ENCODE assay signal across 17 cellular contexts in genomic region chr2:161947394-161947793, GRCh38.
DNase-seq lines count a peak whose midpoint lies in the region; ATAC-seq and TF ChIP-seq lines count a peak whose summit lies in the region.
"Had no signal": no experiment of that assay in that cellular context is flagged by ENCODE, and none has a peak within 500 bp of the region (broad histone marks: within the 10 kb centered on the region; RNA-seq: fewer than 3 reads in every experiment).

No MANE protein-coding gene starts in this region.

- no peak overlapping the region for H3K4me2 ChIP-seq in neuronal stem cell (ENCODE audit: insufficient read depth, low read length, poor library complexity, severe bottlenecking)

- H3K9me3 Mint-ChIP-seq in T-helper 1 cell treated with Interleukin-12 subunit alpha and Interleukin-12 subunit beta and Interleukin-4 antibody, amounts not matched to agents 30 μg/mL and 1 μg/mL, for 36 hours: no peaks in the 10 kb centered on the region
- no peaks in the 10 kb centered on the region for H3K9me3 Mint-ChIP-seq in dendritic cell treated with granulocyte-macrophage colony-stimulating factor and Interleukin-4, amounts not matched to agents 40 ng/mL and 50 ng/mL, for 4 days
- H3K9me3 Mint-ChIP-seq: CD14-positive monocyte had no signal

- H2BK5ac ChIP-seq in neuronal stem cell (ENCODE audit: low read length): no peak overlapping the region

- no peak overlapping the region for H3K18ac ChIP-seq in neuronal stem cell (ENCODE audit: low read length)

- no peaks in the 10 kb centered on the region for H3K9me3 ChIP-seq in neuronal stem cell (replicated peaks in 1 of 2; ENCODE audit: control insufficient read depth in 2 of 2, insufficient read depth in 1 of 2, low read depth in 1 of 2, low read length in 2 of 2)
- no peaks in the 10 kb centered on the region for H3K9me3 ChIP-seq in lower lobe of right lung
- H3K9me3 ChIP-seq: SJSA1 had no signal

- H2BK15ac ChIP-seq in neuronal stem cell (ENCODE audit: low read length): no peak overlapping the region

- no peak overlapping the region for H4K91ac ChIP-seq in neuronal stem cell (ENCODE audit: low read depth, low read length, poor library complexity)

- peaks cover 0 to 1% of the 10 kb centered on the region in 2 donors for H3K4me1 ChIP-seq in neuronal stem cell (ENCODE audit: control insufficient read depth in 2 of 2, insufficient read depth in 1 of 2, low read depth in 1 of 2, low read length in 2 of 2)
- no peaks in the 10 kb centered on the region for H3K4me1 ChIP-seq in lower lobe of right lung
- H3K4me1 ChIP-seq: SJSA1 had no signal

- no peak for TF ChIP-seq CTCF in lower lobe of right lung (IDR thresholded peaks at IDR 0.05)

- no peak overlapping the region for H3K4me3 ChIP-seq in neuronal stem cell (ENCODE audit: low read length in 2 of 2)
- no peak overlapping the region for H3K4me3 ChIP-seq in lower lobe of right lung
- H3K4me3 ChIP-seq: SJSA1 had no signal

- ATAC-seq in HG03378 (IDR thresholded peaks at IDR 0.05; ENCODE audit: unreplicated experiment) (no peak), lower lobe of right lung (no peak)

- H3K14ac ChIP-seq in neuronal stem cell (ENCODE audit: low read length): no peak overlapping the region

- no peak overlapping the region for H3K27ac ChIP-seq in neuronal stem cell (replicated peaks; ENCODE audit: low read length)
- H3K27ac ChIP-seq in lower lobe of right lung: no peak overlapping the region
- H3K27ac ChIP-seq: SJSA1 had no signal

- DNase-seq in T-helper 1 cell (no peak), NCI-H1694 treated with DMSO at 0.1 percent for 48 hours (lab: John Stamatoyannopoulos, UW) (peak; percentile 73), neuronal stem cell (ENCODE audit: low spot score) (no peak), lower lobe of right lung (no peak), islet precursor cell (no peak)
- DNase-seq: 8988T, Calu3, DMS79 treated with DMSO at 0.1 percent for 48 hours, GDM1, NCI-H1436, NCI-H226, OCI-M1 had no signal

- H3K27ac Mint-ChIP-seq in T-helper 1 cell treated with Interleukin-12 subunit alpha and Interleukin-12 subunit beta and Interleukin-4 antibody, amounts not matched to agents 30 μg/mL and 1 μg/mL, for 36 hours: peak overlapping the region; percentile 3
- H3K27ac Mint-ChIP-seq in dendritic cell treated with granulocyte-macrophage colony-stimulating factor and Interleukin-4, amounts not matched to agents 40 ng/mL and 50 ng/mL, for 4 days: peak overlapping the region; percentile 1
- H3K27ac Mint-ChIP-seq: CD14-positive monocyte had no signal

- H3K27me3 Mint-ChIP-seq in T-helper 1 cell treated with Interleukin-12 subunit alpha and Interleukin-12 subunit beta and Interleukin-4 antibody, amounts not matched to agents 30 μg/mL and 1 μg/mL, for 36 hours (ENCODE audit: low read depth): peaks cover 5% of the 10 kb centered on the region
- peaks cover 2% of the 10 kb centered on the region for H3K27me3 Mint-ChIP-seq in dendritic cell treated with granulocyte-macrophage colony-stimulating factor and Interleukin-4, amounts not matched to agents 40 ng/mL and 50 ng/mL, for 4 days

- H3K36me3 ChIP-seq in neuronal stem cell (replicated peaks in 1 of 2; ENCODE audit: control insufficient read depth in 2 of 2, insufficient read depth in 2 of 2, low read length in 2 of 2) (no peaks in the 10 kb centered on the region), lower lobe of right lung (no peaks in the 10 kb centered on the region)
- H3K36me3 ChIP-seq: SJSA1 had no signal

- peak overlapping the region; percentile 61 for H2AFZ ChIP-seq in neuronal stem cell (ENCODE audit: low read length)

- no peak overlapping the region for H2BK120ac ChIP-seq in neuronal stem cell (ENCODE audit: low read depth, low read length)

- no peak overlapping the region for H2BK12ac ChIP-seq in neuronal stem cell (ENCODE audit: low read length)

- no peak overlapping the region for H3K9ac ChIP-seq in neuronal stem cell (ENCODE audit: low read depth, low read length, poor library complexity)

- H3K36me3 Mint-ChIP-seq in T-helper 1 cell treated with Interleukin-12 subunit alpha and Interleukin-12 subunit beta and Interleukin-4 antibody, amounts not matched to agents 30 μg/mL and 1 μg/mL, for 36 hours (ENCODE audit: low read depth): peaks cover 1% of the 10 kb centered on the region
- no peaks in the 10 kb centered on the region for H3K36me3 Mint-ChIP-seq in dendritic cell treated with granulocyte-macrophage colony-stimulating factor and Interleukin-4, amounts not matched to agents 40 ng/mL and 50 ng/mL, for 4 days (ENCODE audit: low read depth)
- H3K36me3 Mint-ChIP-seq: CD14-positive monocyte had no signal

- H3K27me3 ChIP-seq in neuronal stem cell (ENCODE audit: control insufficient read depth in 3 of 3, insufficient read depth in 3 of 3, low read depth in 1 of 3, low read length in 3 of 3): no peaks in the 10 kb centered on the region
- H3K27me3 ChIP-seq in lower lobe of right lung (ENCODE audit: low read depth): no peaks in the 10 kb centered on the region
- H3K27me3 ChIP-seq: SJSA1 had no signal

- intact Hi-C loops in dendritic cell treated with granulocyte-macrophage colony-stimulating factor and Interleukin-4, amounts not matched to agents 40 ng/mL and 50 ng/mL, for 4 days (cut with micrococcal nuclease): loop anchor here (2.0 to 10.0 kb wide), 4 partner anchors 175 to 693 kb away; no protein-coding TSS in a partner anchor
- intact Hi-C loops in lower lobe of right lung (cut with DNase I): loop anchor here (5.0 kb wide), 1 partner anchor 360 kb away; no protein-coding TSS in a partner anchor

- no peak overlapping the region for H4K8ac ChIP-seq in neuronal stem cell (ENCODE audit: low read depth, low read length)

- H2AK5ac ChIP-seq in neuronal stem cell (ENCODE audit: low read depth, low read length): no peak overlapping the region

- WGBS in neuronal stem cell (ENCODE audit: extremely low coverage in 2 of 2, insufficient read length in 2 of 2, insufficient replicate concordance in 1 of 2), 2 donors: no CpG with 5 or more reads among the region's 3 CpGs

- H3K23ac ChIP-seq in neuronal stem cell (ENCODE audit: low read depth, low read length, poor library complexity): no peak overlapping the region

- no peak overlapping the region for H3K4ac ChIP-seq in neuronal stem cell (ENCODE audit: low read length)

- H3K79me1 ChIP-seq in neuronal stem cell (ENCODE audit: low read depth, low read length): no peaks in the 10 kb centered on the region

- H3K4me1 Mint-ChIP-seq in T-helper 1 cell treated with Interleukin-12 subunit alpha and Interleukin-12 subunit beta and Interleukin-4 antibody, amounts not matched to agents 30 μg/mL and 1 μg/mL, for 36 hours (ENCODE audit: low read depth): peaks cover 39% of the 10 kb centered on the region
- H3K4me1 Mint-ChIP-seq in dendritic cell treated with granulocyte-macrophage colony-stimulating factor and Interleukin-4, amounts not matched to agents 40 ng/mL and 50 ng/mL, for 4 days (ENCODE audit: low read depth): no peaks in the 10 kb centered on the region
- H3K4me1 Mint-ChIP-seq: CD14-positive monocyte had no signal

- no peak overlapping the region for H3K4me3 Mint-ChIP-seq in T-helper 1 cell treated with Interleukin-12 subunit alpha and Interleukin-12 subunit beta and Interleukin-4 antibody, amounts not matched to agents 30 μg/mL and 1 μg/mL, for 36 hours
- H3K4me3 Mint-ChIP-seq in dendritic cell treated with granulocyte-macrophage colony-stimulating factor and Interleukin-4, amounts not matched to agents 40 ng/mL and 50 ng/mL, for 4 days: no peak overlapping the region
- H3K4me3 Mint-ChIP-seq: CD14-positive monocyte had no signal
